In the genomic region with DNA sequence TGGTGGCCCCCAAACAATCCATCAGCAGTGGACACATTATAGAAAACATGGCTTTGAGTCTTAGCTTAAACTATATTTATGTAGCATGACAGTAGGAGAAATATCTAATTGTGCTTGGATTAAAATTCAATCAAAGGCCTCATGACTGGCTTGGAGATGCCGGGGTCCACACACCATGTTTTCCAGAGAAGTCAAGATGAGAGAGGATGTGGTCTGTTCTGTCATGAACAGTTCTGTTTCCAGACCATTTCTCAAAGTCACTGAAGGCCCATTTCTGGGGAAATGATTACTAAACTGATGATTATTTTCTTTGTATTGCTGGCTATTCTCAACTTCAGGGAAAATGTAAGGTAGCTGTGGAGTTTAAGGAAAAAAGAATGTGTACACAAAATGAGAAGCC, we compare ENCODE assay signal across 13 cellular contexts.
"Had no signal": no experiment of that assay in that cellular context is flagged by ENCODE, and none has a peak within 500 bp of the region (broad histone marks: within the 10 kb centered on the region; RNA-seq: fewer than 3 reads in every experiment).

No MANE protein-coding gene starts in this region.

- H3K27ac Mint-ChIP-seq: mesothelial cell of epicardium had no signal

- FAIRE-seq: endometrium, keratinocyte had no signal

- H3K4me3 ChIP-seq: colonic mucosa, gastrocnemius medialis, lung, thyroid gland had no signal

- H3K4me3 Mint-ChIP-seq: central memory CD8-positive, alpha-beta T cell; mesothelial cell of epicardium had no signal

- H3K36me3 ChIP-seq: colonic mucosa had no signal

- H3K27me3 ChIP-seq: colonic mucosa, gastrocnemius medialis, thyroid gland had no signal

- ATAC-seq: left lobe of liver had no signal

- H3K9me3 ChIP-seq: colonic mucosa, gastrocnemius medialis, thyroid gland had no signal

- H3K4me1 ChIP-seq: colonic mucosa, thyroid gland had no signal

- H3K27ac ChIP-seq: colonic mucosa, gastrocnemius medialis, thyroid gland had no signal

- DNase-seq: aorta; colonic mucosa; erythroblast; gastrocnemius medialis; head of caudate nucleus; stimulated activated CD4-positive, alpha-beta T cell treated with anti-CD3 and anti-CD28 coated beads, Interleukin-12 subunit alpha, Interleukin-12 subunit beta, amount 100 ng/mL, for 4 hours; thyroid gland had no signal

- H3K4me1 Mint-ChIP-seq: central memory CD8-positive, alpha-beta T cell; mesothelial cell of epicardium had no signal

- H3K9me3 Mint-ChIP-seq: central memory CD8-positive, alpha-beta T cell had no signal
